8 cellular contexts compared by ENCODE assay signal in the genomic region with DNA sequence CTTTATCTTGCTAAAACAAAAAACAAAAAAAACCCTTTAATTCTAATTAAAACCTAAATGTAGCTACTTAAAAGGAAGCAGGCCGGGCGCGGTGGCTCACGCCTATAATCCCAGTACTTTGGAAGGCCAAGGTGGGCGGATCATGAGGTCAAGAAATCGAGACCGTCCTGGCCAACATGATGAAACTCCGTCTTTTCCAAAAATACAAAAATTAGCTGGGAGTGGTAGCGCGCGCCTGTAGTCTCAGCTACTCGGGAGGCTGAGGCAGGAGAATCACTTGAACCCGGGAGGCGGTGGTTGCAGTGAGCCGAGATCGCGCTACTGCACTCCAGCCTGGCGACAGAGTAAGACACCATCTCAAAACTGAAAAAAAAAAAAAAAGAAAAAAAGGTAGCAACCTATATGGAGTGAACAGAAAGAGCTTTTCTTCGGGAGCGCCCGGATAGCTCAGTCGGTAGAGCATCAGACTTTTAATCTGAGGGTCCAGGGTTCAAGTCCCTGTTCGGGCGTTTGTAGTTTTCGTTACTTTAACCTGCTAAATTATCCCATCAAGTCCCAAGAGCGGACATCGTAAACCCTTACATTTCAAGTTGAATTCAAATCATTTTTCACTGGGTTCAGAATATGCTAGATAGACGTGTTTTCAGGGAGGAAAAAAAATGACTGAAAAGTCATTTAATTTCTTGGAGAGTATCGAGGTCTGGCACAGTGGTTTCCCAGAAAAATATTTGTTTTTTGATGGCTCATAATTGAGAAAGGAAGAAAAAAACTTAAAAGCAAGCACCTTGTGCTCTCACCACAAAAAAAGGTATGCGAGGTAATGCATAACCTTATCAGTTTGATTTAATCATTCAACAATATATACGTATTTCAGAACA. TPM values are rescaled to one million over a fixed set of nuclear protein-coding genes. Genes with fewer than 3 reads are reported as not detected.
DNase-seq lines count a peak whose midpoint lies in the region; ATAC-seq and TF ChIP-seq lines count a peak whose summit lies in the region.

No MANE protein-coding gene starts in this region.

- RAD21 ChIA-PET in HCT116 (lab: Charles Lee; ENCODE audit: low non-redundant PET in 1 of 2, low total read pairs in 2 of 2, uncharacterized antibody in 2 of 2, unreplicated experiment in 2 of 2): interaction anchor here (0.5 to 1.2 kb wide), 2 partner anchors 10 to 342 kb away, joined by 3 to 4 read pairs; partner anchors contain the start of gene MDM4 (in 1 of the 2)

- no peaks in the 10 kb centered on the region for H3K9me2 ChIP-seq in HCT116 (ENCODE audit: insufficient read depth)
- H3K9me2 ChIP-seq in MM.1S (replicated peaks; ENCODE audit: insufficient read depth, low read length): no peaks in the 10 kb centered on the region

- BruUV-seq in HCT116 (replicated peaks; lab: Mats Ljungman, UMichigan): no TSS peak

- peak overlapping the region; percentile 45 for H3K27ac ChIP-seq in HCT116 (ENCODE audit: low read depth, low read length)
- peak overlapping the region; percentile 86 for H3K27ac ChIP-seq in MM.1S (ENCODE audit: low read length)
- peak overlapping the region; percentile 82 to 95 (median 90) for H3K27ac ChIP-seq in tibial nerve

- peak; percentile 35 to 39 for TF ChIP-seq EP300 in tibial nerve (IDR thresholded peaks at IDR 0.05)

- H3K79me2 ChIP-seq in HCT116 (ENCODE audit: insufficient read depth, low read length) (no peaks in the 10 kb centered on the region), MM.1S (ENCODE audit: low read length) (no peaks in the 10 kb centered on the region)

- H3F3A ChIP-seq in MM.1S (ENCODE audit: insufficient read depth, low read length): peaks cover 26% of the 10 kb centered on the region

- intact Hi-C loops in HCT116 (cut with micrococcal nuclease): no loop called here

- ATAC-seq in HCT116: peak; percentile 81
- ATAC-seq in omental fat pad (ENCODE audit: low FRiP score): peak; percentile 62

- H3K9ac ChIP-seq in HCT116 (ENCODE audit: low read length): peak overlapping the region; percentile 42
- peak overlapping the region; percentile 63 for H3K9ac ChIP-seq in MM.1S (ENCODE audit: low read length)

- H2AFZ ChIP-seq in HCT116 (ENCODE audit: low read depth, low read length, poor library complexity, severe bottlenecking) (peak overlapping the region; percentile 81), MM.1S (ENCODE audit: low read length) (peak overlapping the region; percentile 25)

- CTCF ChIA-PET in HCT116 (lab: Charles Lee): interaction anchor here (1.4 to 3.8 kb wide), 7 partner anchors 9 to 344 kb away, joined by 3 to 38 read pairs (median 10); partner anchors contain the start of genes MDM4 and PIK3C2B

- TF ChIP-seq POLR2A in HCT116 (IDR thresholded peaks at IDR 0.05; ENCODE audit: borderline replicate concordance, extremely low read depth, insufficient read depth, insufficient read length): no peak
- no peak for TF ChIP-seq POLR2A in tibial nerve (IDR thresholded peaks at IDR 0.05)

- peak overlapping the region; percentile 76 for H3K4me2 ChIP-seq in HCT116 (ENCODE audit: low read length)
- H3K4me2 ChIP-seq in MM.1S (ENCODE audit: low read depth, low read length): peak overlapping the region; percentile 67

- H4K20me1 ChIP-seq in HCT116 (ENCODE audit: insufficient read depth) (no peaks in the 10 kb centered on the region), MM.1S (ENCODE audit: insufficient read depth, low read length) (no peaks in the 10 kb centered on the region)

- WGBS in tibial nerve, 2 donors: 1 to 2% methylated on average over 31 of the region's 31 CpGs

- H3K27me3 ChIP-seq in HCT116 (ENCODE audit: insufficient read depth, low read length) (no peaks in the 10 kb centered on the region), MM.1S (replicated peaks; ENCODE audit: insufficient read depth, low read length) (no peaks in the 10 kb centered on the region), tibial nerve (no peaks in the 10 kb centered on the region)

- H3K4me3 ChIP-seq in HCT116 (replicated peaks in 1 of 2; ENCODE audit: low read depth in 1 of 2, low read length in 2 of 2) (peak overlapping the region; percentile 18 to 50), MM.1S (ENCODE audit: low read length) (peak overlapping the region; percentile 60), tibial nerve (peak overlapping the region; percentile 43 to 63 (median 59))

- TF ChIP-seq CTCF in HCT116 (IDR thresholded peaks at IDR 0.05 in 2 of 3, conservative IDR thresholded peaks at IDR 0.05 in 1 of 3; ENCODE audit: borderline replicate concordance in 1 of 3, insufficient read depth in 1 of 3, low read depth in 2 of 3, low read length in 2 of 3): no peak
- no peak for TF ChIP-seq CTCF in MM.1S (IDR thresholded peaks at IDR 0.05; ENCODE audit: low read length)
- TF ChIP-seq CTCF in omental fat pad (IDR thresholded peaks at IDR 0.05): no peak
- TF ChIP-seq CTCF in tibial nerve (IDR thresholded peaks at IDR 0.05): no peak

- no peak for TF ChIP-seq RAD21 in HCT116 (IDR thresholded peaks at IDR 0.05; ENCODE audit: low read depth)

- DNase-seq in EH (ENCODE audit: low read depth) (peak; percentile 95), HCT116 (ENCODE audit: low read depth, low spot score) (peak; percentile 88), MM.1S (peak; percentile 94), SHP77 treated with DMSO at 0.1 percent for 48 hours (lab: John Stamatoyannopoulos, UW) (peak; percentile 76), glomerular visceral epithelial cell (ENCODE audit: extremely low spot score) (peak; percentile 96), omental fat pad (ENCODE audit: low spot score) (no peak), tibial nerve (ENCODE audit: low spot score in 2 of 2) (peak in 1 of 2 donors; percentile 55)
- DNase-seq in activated naive CD4-positive, alpha-beta T cell treated with anti-CD3 and anti-CD28 coated beads, Interleukin-2, amount 50 U/mL, for 16 hours: peak; percentile 69

- H3K4me1 ChIP-seq in HCT116 (ENCODE audit: control insufficient read depth in 1 of 2, insufficient read depth in 2 of 2, low read length in 2 of 2): peaks cover 30 to 47% of the 10 kb centered on the region in 2 experiments
- peaks cover 8% of the 10 kb centered on the region for H3K4me1 ChIP-seq in MM.1S (ENCODE audit: low read length)
- H3K4me1 ChIP-seq in tibial nerve: peaks cover 0 to 18% (median 6%) of the 10 kb centered on the region in 4 donors

- POLR2A ChIA-PET in HCT116 (lab: Charles Lee): interaction anchor here (0.6 to 3.5 kb wide), 6 partner anchors 8 to 286 kb away, joined by 3 to 63 read pairs (median 4); partner anchors contain the start of genes MDM4 and PIK3C2B

- H3K9me3 ChIP-seq in HCT116 (ENCODE audit: control insufficient read depth in 1 of 2, insufficient read depth in 1 of 2, low read depth in 1 of 2, low read length in 2 of 2) (no peaks in the 10 kb centered on the region), MM.1S (replicated peaks; ENCODE audit: insufficient read depth, low read length) (no peaks in the 10 kb centered on the region), tibial nerve (no peaks in the 10 kb centered on the region)

- H3K36me3 ChIP-seq in HCT116 (ENCODE audit: control insufficient read depth in 1 of 2, insufficient read depth in 2 of 2, low read length in 2 of 2) (no peaks in the 10 kb centered on the region), MM.1S (replicated peaks; ENCODE audit: insufficient read depth, low read length) (no peaks in the 10 kb centered on the region), tibial nerve (no peaks in the 10 kb centered on the region)

TF ChIP-seq in HCT116, 20 proteins besides CTCF, POLR2A, EP300 and RAD21 (continues in another document):
- TF ChIP-seq ELF1 (IDR thresholded peaks at IDR 0.05; ENCODE audit: borderline replicate concordance, low read depth): no peak
- TF ChIP-seq EGR1 (IDR thresholded peaks at IDR 0.05; ENCODE audit: low read depth): peak; percentile 68
- no peak for TF ChIP-seq JUND (IDR thresholded peaks at IDR 0.05)
- TF ChIP-seq, protein P1, sequence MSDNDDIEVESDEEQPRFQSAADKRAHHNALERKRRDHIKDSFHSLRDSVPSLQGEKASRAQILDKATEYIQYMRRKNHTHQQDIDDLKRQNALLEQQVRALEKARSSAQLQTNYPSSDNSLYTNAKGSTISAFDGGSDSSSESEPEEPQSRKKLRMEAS (IDR thresholded peaks at IDR 0.05): peak; percentile 22; the same call in 1 of the 2 replicates
- TF ChIP-seq, protein P2, sequence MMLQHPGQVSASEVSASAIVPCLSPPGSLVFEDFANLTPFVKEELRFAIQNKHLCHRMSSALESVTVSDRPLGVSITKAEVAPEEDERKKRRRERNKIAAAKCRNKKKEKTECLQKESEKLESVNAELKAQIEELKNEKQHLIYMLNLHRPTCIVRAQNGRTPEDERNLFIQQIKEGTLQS (IDR thresholded peaks at IDR 0.05): peak; percentile 95; the same call in 1 of the 2 replicates
- TF ChIP-seq CBX3 (IDR thresholded peaks at IDR 0.05; ENCODE audit: low read depth): peak; percentile 81; the same call in 1 of the 2 replicates
- no peak for TF ChIP-seq SRF (IDR thresholded peaks at IDR 0.05; ENCODE audit: low read depth)
- TF ChIP-seq FOSL1 (IDR thresholded peaks at IDR 0.05; ENCODE audit: low read depth): no peak; the same call in 1 of the 2 replicates
- TF ChIP-seq EZH2 (IDR thresholded peaks at IDR 0.05): no peak
- no peak for TF ChIP-seq ZFX (IDR thresholded peaks at IDR 0.05)

RNA-seq across cellular contexts. Expression of gene MDM4, which starts 9.9 kb away (rescaled TPM):
- total RNA-seq in HCT116 (2021; ENCODE audit: unreplicated experiment) (79.5 TPM), omental fat pad (10 to 100 TPM; 56.9 to 96.3 (median 71.5) TPM), tibial nerve (100 to 1,000 TPM in 2 of 4 donors, 10 to 100 TPM in 2; 83.0 to 113 (median 101) TPM)
- polyA plus RNA-seq in HCT116 (2012): 12.9 and 14.7 TPM in 2 replicates

RNA-seq across cellular contexts. Expression of gene PIK3C2B, which starts 11.7 kb away (rescaled TPM):
- total RNA-seq in HCT116 (2021; ENCODE audit: unreplicated experiment): 17.4 TPM
- 6.9 and 8.9 TPM in 2 replicates for polyA plus RNA-seq in HCT116 (2012)
- total RNA-seq in omental fat pad: 10 to 100 TPM; 17.2 to 42.4 (median 31.6) TPM
- 10 to 100 TPM; 18.0 to 67.2 (median 32.5) TPM for total RNA-seq in tibial nerve
